Comparison of ENCODE assay signal across 19 cellular contexts in the genomic region with DNA sequence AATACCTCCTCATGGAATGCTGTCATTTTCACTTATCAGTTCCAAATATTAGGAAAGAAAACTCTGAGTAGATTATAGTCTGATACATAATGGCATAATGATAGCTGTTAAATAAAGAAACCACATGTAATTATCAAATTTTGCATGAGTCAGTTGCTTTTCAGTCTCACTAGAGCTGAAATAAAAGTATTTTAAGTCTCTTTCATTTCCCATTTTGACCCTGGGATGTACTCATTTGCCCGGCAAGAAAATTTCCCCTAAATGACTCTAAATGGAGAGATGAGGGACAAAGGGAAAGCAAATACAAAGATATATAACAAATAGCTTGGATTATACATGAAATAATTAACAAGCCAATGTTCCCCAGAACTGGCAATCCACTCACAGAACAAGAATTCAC.
DNase-seq lines count a peak whose midpoint lies in the region; ATAC-seq lines count a peak whose summit lies in the region.
"Had no signal": no experiment of that assay in that cellular context is flagged by ENCODE, and none has a peak within 500 bp of the region (broad histone marks: within the 10 kb centered on the region; RNA-seq: fewer than 3 reads in every experiment).

No MANE protein-coding gene starts in this region.

- ATAC-seq in HG02870 (IDR thresholded peaks at IDR 0.05; ENCODE audit: unreplicated experiment): peak; percentile 51
- ATAC-seq in GM18502 (IDR thresholded peaks at IDR 0.05; ENCODE audit: poor library complexity, unreplicated experiment): no peak
- ATAC-seq in HG03025 (IDR thresholded peaks at IDR 0.05; ENCODE audit: low FRiP score, unreplicated experiment): no peak
- ATAC-seq in HG02678 (IDR thresholded peaks at IDR 0.05; ENCODE audit: unreplicated experiment): no peak
- ATAC-seq: Right ventricle myocardium inferior had no signal

- DNase-seq in NCI-H2227 (lab: John Stamatoyannopoulos, UW; ENCODE audit: unreplicated experiment) (peak; percentile 2), NCI-H2227 treated with DMSO at 0.1 percent for 48 hours (lab: John Stamatoyannopoulos, UW) (no peak), NOMO-1 treated with DMSO at 0.1 percent for 48 hours (lab: John Stamatoyannopoulos, UW; ENCODE audit: unreplicated experiment) (peak; percentile 70), HuH-7 (ENCODE audit: low spot score) (no peak)
- DNase-seq: 8988T; Calu3; CD4-positive, alpha-beta T cell; EL; H9; KBM-7; NCI-H1092; NCI-H1436 treated with DMSO at 0.1 percent for 48 hours; NCI-H2029 treated with DMSO at 0.1 percent for 48 hours; NCI-H2171 had no signal

Comparison
In these comparisons a context has a peak if more than half of its experiments do, and no peak if none do; other contexts are left out.
1. DNase-seq: peak in NCI-H2227 (single experiment) and NOMO-1 treated with DMSO at 0.1 percent for 48 hours (single experiment); none in NCI-H2227 treated with DMSO at 0.1 percent for 48 hours (single experiment) and HuH-7 (single experiment).